In the genomic region with DNA sequence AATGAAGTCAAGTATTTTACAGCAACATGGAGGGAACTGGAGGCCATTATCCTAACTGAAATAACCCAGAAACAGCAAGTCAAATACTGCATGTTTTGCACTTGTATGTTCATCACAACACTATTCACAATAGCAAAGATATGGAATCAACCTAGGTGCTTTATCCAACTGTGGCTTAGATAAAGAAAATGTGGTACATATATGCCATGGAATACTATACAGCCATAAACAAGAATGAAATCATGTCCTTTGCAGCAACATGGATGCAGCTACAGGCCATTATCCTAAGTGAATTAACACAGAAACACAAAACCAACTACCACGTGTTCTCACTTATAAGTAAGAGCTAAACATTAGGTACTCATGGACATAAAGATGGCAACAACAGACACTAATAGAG, we compare ENCODE assay signal across 28 cellular contexts.
"Had no signal": no experiment of that assay in that cellular context is flagged by ENCODE, and none has a peak within 500 bp of the region (broad histone marks: within the 10 kb centered on the region; RNA-seq: fewer than 3 reads in every experiment).

No MANE protein-coding gene starts in this region.

- ATAC-seq: effector memory CD8-positive, alpha-beta T cell; esophagus mucosa; foreskin keratinocyte; gastrocnemius medialis; gastroesophageal sphincter; heart left ventricle; heart right ventricle had no signal

- H3K4me1 ChIP-seq: colonic mucosa, esophagus muscularis mucosa, esophagus squamous epithelium, foreskin keratinocyte, gastroesophageal sphincter, heart left ventricle, heart right ventricle had no signal

- H3K79me2 ChIP-seq: hepatocyte had no signal

- FAIRE-seq: endometrium, endothelial cell of umbilical vein, frontal cortex had no signal

- H3K27ac ChIP-seq: colonic mucosa, coronary artery, dorsolateral prefrontal cortex, epithelial cell of prostate, esophagus muscularis mucosa, esophagus squamous epithelium, foreskin keratinocyte, gastrocnemius medialis, gastroesophageal sphincter, heart left ventricle, heart right ventricle, hepatocyte had no signal

- H3K36me3 ChIP-seq: colonic mucosa, esophagus muscularis mucosa, esophagus squamous epithelium, gastrocnemius medialis, gastroesophageal sphincter, heart left ventricle, heart right ventricle had no signal

- H3K27me3 ChIP-seq: colonic mucosa, dorsolateral prefrontal cortex, esophagus squamous epithelium, gastrocnemius medialis, gastroesophageal sphincter, heart left ventricle, heart right ventricle, hepatocyte had no signal

- H3K9me3 ChIP-seq: colonic mucosa, esophagus squamous epithelium, gastrocnemius medialis, gastroesophageal sphincter had no signal

- H3K4me3 ChIP-seq: colonic mucosa, coronary artery, dorsolateral prefrontal cortex, esophagus muscularis mucosa, esophagus squamous epithelium, gastrocnemius medialis, gastroesophageal sphincter, heart left ventricle, heart right ventricle, hepatocyte had no signal

- H2AFZ ChIP-seq: hepatocyte had no signal

- DNase-seq: colonic mucosa; cortex of kidney; dermis blood vessel endothelial cell; dorsolateral prefrontal cortex; effector CD4-positive, alpha-beta T cell; effector CD8-positive, alpha-beta T cell; effector memory CD4-positive, alpha-beta T cell; effector memory CD8-positive, alpha-beta T cell; endodermal cell; erythroblast; esophagus squamous epithelium; foreskin fibroblast; foreskin keratinocyte; foreskin melanocyte; gastrocnemius medialis; glutamatergic neuron; head of caudate nucleus; heart left ventricle; heart right ventricle had no signal

- H3K4me2 ChIP-seq: hepatocyte had no signal
